In the genomic region with DNA sequence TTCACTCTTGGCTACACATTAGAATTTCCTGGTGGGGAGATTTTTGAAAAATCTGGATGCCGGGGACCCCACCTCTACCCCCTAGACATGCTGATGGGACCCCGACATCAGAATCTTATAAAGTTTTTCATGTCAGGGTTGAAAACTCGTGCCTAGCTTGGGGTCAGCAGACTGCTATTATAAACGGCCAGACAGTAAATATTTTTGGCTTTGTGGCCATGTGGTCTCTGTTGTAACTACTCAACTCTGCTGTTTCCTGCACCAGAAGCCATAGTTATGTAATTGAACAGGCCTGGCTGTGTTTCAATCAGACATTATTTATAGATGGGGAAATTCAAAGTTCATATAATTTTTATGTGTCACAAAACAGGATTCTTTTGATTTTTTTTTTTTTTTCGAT, we compare ENCODE assay signal across 16 cellular contexts. TPM values are rescaled to one million over a fixed set of nuclear protein-coding genes. Genes with fewer than 3 reads are reported as not detected.
DNase-seq lines count a peak whose midpoint lies in the region; ATAC-seq and TF ChIP-seq lines count a peak whose summit lies in the region.
"Had no signal": no experiment of that assay in that cellular context is flagged by ENCODE, and none has a peak within 500 bp of the region (broad histone marks: within the 10 kb centered on the region; RNA-seq: fewer than 3 reads in every experiment).

No MANE protein-coding gene starts in this region.

- peaks cover 15% of the 10 kb centered on the region for H3K4me1 Mint-ChIP-seq in T-helper 2 cell treated with Interferon-gamma antibody and Interleukin-4, amounts not matched to agents 5 μg/mL and 100 μg/mL, for 36 hours (ENCODE audit: low read depth)

- TF ChIP-seq POLR2A in ovary (IDR thresholded peaks at IDR 0.05): no peak

- H3K27ac Mint-ChIP-seq in T-helper 2 cell treated with Interferon-gamma antibody and Interleukin-4, amounts not matched to agents 5 μg/mL and 100 μg/mL, for 36 hours: no peak overlapping the region

- WGBS in right cardiac atrium: 26% methylated on average over 5 of the region's 5 CpGs
- WGBS in esophagus, 2 donors: 42 to 44% methylated on average over 5 of the region's 5 CpGs
- WGBS in ovary, 3 donors: 4 to 16% (median 6%) methylated on average over 5 of the region's 5 CpGs

- H3K9me3 ChIP-seq in right cardiac atrium (ENCODE audit: control insufficient read depth, low read length) (no peaks in the 10 kb centered on the region), esophagus (ENCODE audit: control insufficient read depth in 2 of 2, insufficient read depth in 1 of 2, low read depth in 1 of 2, low read length in 1 of 2) (no peaks in the 10 kb centered on the region), ovary (no peaks in the 10 kb centered on the region)

- no peaks in the 10 kb centered on the region for H3K9me3 Mint-ChIP-seq in T-helper 2 cell treated with Interferon-gamma antibody and Interleukin-4, amounts not matched to agents 5 μg/mL and 100 μg/mL, for 36 hours

- H3K36me3 Mint-ChIP-seq in T-helper 2 cell treated with Interferon-gamma antibody and Interleukin-4, amounts not matched to agents 5 μg/mL and 100 μg/mL, for 36 hours (ENCODE audit: low read depth): no peaks in the 10 kb centered on the region

- no peak overlapping the region for H3K4me3 Mint-ChIP-seq in T-helper 2 cell treated with Interferon-gamma antibody and Interleukin-4, amounts not matched to agents 5 μg/mL and 100 μg/mL, for 36 hours

- no peak for TF ChIP-seq EP300 in ovary (IDR thresholded peaks at IDR 0.05)

- no peaks in the 10 kb centered on the region for H3K27me3 Mint-ChIP-seq in T-helper 2 cell treated with Interferon-gamma antibody and Interleukin-4, amounts not matched to agents 5 μg/mL and 100 μg/mL, for 36 hours (ENCODE audit: low read depth)

- H3K4me3 ChIP-seq in right cardiac atrium (ENCODE audit: low read length) (no peak overlapping the region), esophagus (ENCODE audit: low read depth in 1 of 2, low read length in 2 of 2) (no peak overlapping the region), ovary (no peak overlapping the region)

- H3K4me1 ChIP-seq in right cardiac atrium (ENCODE audit: control insufficient read depth, insufficient read depth, low read length) (peaks cover 28% of the 10 kb centered on the region), esophagus (ENCODE audit: control insufficient read depth in 2 of 2, insufficient read depth in 2 of 2, low read length in 1 of 2) (peaks cover 0 to 4% of the 10 kb centered on the region in 2 donors), ovary (ENCODE audit: insufficient read depth) (peaks cover 25% of the 10 kb centered on the region)

- TF ChIP-seq CTCF in ovary (IDR thresholded peaks at IDR 0.05): no peak

- DNase-seq in right cardiac atrium: no peak
- DNase-seq in cardiac septum (ENCODE audit: low spot score): no peak
- DNase-seq in ovary: no peak
- no peak for DNase-seq in T-helper 2 cell treated with Interferon-gamma antibody and Interleukin-4, amounts not matched to agents 5 μg/mL and 100 μg/mL, for 36 hours (ENCODE audit: low spot score)
- DNase-seq in NCI-H146 treated with DMSO at 0.1 percent for 48 hours (lab: John Stamatoyannopoulos, UW; ENCODE audit: unreplicated experiment): no peak
- DNase-seq in NCI-H1417 (lab: John Stamatoyannopoulos, UW): no peak
- DNase-seq: ACHN; activated CD4-positive, CD25-positive, alpha-beta regulatory T cell treated with anti-CD3 and anti-CD28 coated beads, Interleukin-2, amount 50 U/mL, for 72 hours; activated naive CD4-positive, alpha-beta T cell treated with Interleukin-2 at 50 U/mL for 16 hours; mesenchymal stem cell; NCI-H187 treated with DMSO at 0.1 percent for 48 hours; NCI-H510A treated with DMSO at 0.1 percent for 48 hours; occipital lobe; stimulated activated CD4-positive, alpha-beta T cell treated with anti-CD3 and anti-CD28 coated beads, Interleukin-12 subunit alpha, Interleukin-12 subunit beta, amount 100 ng/mL, for 4 hours had no signal

- no peak for ATAC-seq in right cardiac atrium
- no peak for ATAC-seq in GM21515 (IDR thresholded peaks at IDR 0.05; ENCODE audit: unreplicated experiment)

- H3K27me3 ChIP-seq in right cardiac atrium (ENCODE audit: control insufficient read depth, insufficient read depth) (no peaks in the 10 kb centered on the region), esophagus (ENCODE audit: control insufficient read depth in 1 of 2, insufficient read depth in 2 of 2, low read length in 2 of 2) (no peaks in the 10 kb centered on the region), ovary (no peaks in the 10 kb centered on the region)

- H3K36me3 ChIP-seq in esophagus (ENCODE audit: control insufficient read depth in 2 of 2, insufficient read depth in 2 of 2, low read length in 1 of 2) (no peaks in the 10 kb centered on the region), ovary (no peaks in the 10 kb centered on the region)

- H3K27ac ChIP-seq in right cardiac atrium (ENCODE audit: low read length): peak overlapping the region; percentile 68
- peak overlapping the region; percentile 4 to 61 for H3K27ac ChIP-seq in esophagus (ENCODE audit: low read depth in 2 of 2, low read length in 1 of 2)
- peak overlapping the region; percentile 21 to 47 for H3K27ac ChIP-seq in ovary

- intact Hi-C loops in right cardiac atrium (cut with DNase I): loop anchor here in 1 of 4 donors (5.0 kb wide), 1 partner anchor 46 kb away; no protein-coding TSS in a partner anchor
- intact Hi-C loops in cardiac septum (cut with DNase I): loop anchor here (2.0 kb wide), 1 partner anchor 43 kb away; no protein-coding TSS in a partner anchor
- intact Hi-C loops in ovary (cut with DNase I): loop anchor here in 1 of 4 donors (5.0 kb wide), 1 partner anchor 46 kb away; no protein-coding TSS in a partner anchor

RNA-seq across cellular contexts. Expression of a gene that starts 41.6 kb away (rescaled TPM):
- total RNA-seq in right cardiac atrium: 100 to 1,000 TPM in 3 of 4 donors, 10 to 100 TPM in 1; 94.9 to 128 (median 116) TPM
- 87.1 TPM for polyA plus RNA-seq in right cardiac atrium
- total RNA-seq in cardiac septum: 64.5 TPM
- polyA plus RNA-seq in esophagus: 10 to 100 TPM in 1 of 2 donors, 1 to 10 TPM in 1; 8.6 to 18.2 TPM
- total RNA-seq in ovary: 10 to 100 TPM; 27.1 to 56.5 (median 40.9) TPM
- polyA plus RNA-seq in ovary: 10 to 100 TPM; 20.5 to 23.0 TPM
